ENCODE assay signal across 12 cellular contexts in genomic region chr12:84508943-84509342, GRCh38.
DNase-seq lines count a peak whose midpoint lies in the region; FAIRE-seq and TF ChIP-seq lines count a peak whose summit lies in the region.
"Had no signal": no experiment of that assay in that cellular context is flagged by ENCODE, and none has a peak within 500 bp of the region (broad histone marks: within the 10 kb centered on the region; RNA-seq: fewer than 3 reads in every experiment).

No MANE protein-coding gene starts in this region.

- no peak overlapping the region for H3K23ac ChIP-seq in neuronal stem cell (ENCODE audit: low read depth, low read length, poor library complexity)

- no peak overlapping the region for H3K18ac ChIP-seq in neuronal stem cell (ENCODE audit: low read length)

- H2BK120ac ChIP-seq in neuronal stem cell (ENCODE audit: low read depth, low read length): no peak overlapping the region

- no peak overlapping the region for H2BK5ac ChIP-seq in neuronal stem cell (ENCODE audit: low read length)

- TF ChIP-seq CTCF in NB4 (IDR thresholded peaks at IDR 0.05; ENCODE audit: low read depth, low read length): no peak

- peak overlapping the region; percentile 43 for H2AFZ ChIP-seq in neuronal stem cell (ENCODE audit: low read length)

- H3K4ac ChIP-seq in neuronal stem cell (ENCODE audit: low read length): no peak overlapping the region

- no peaks in the 10 kb centered on the region for H3K27me3 ChIP-seq in neuronal stem cell (ENCODE audit: control insufficient read depth in 3 of 3, insufficient read depth in 3 of 3, low read depth in 1 of 3, low read length in 3 of 3)
- no peaks in the 10 kb centered on the region for H3K27me3 ChIP-seq in small intestine (ENCODE audit: control insufficient read depth in 2 of 2, insufficient read depth in 2 of 2, low read length in 2 of 2)

- no peaks in the 10 kb centered on the region for H3K79me1 ChIP-seq in neuronal stem cell (ENCODE audit: low read depth, low read length)

- WGBS in neuronal stem cell (ENCODE audit: extremely low coverage in 2 of 2, insufficient read length in 2 of 2, insufficient replicate concordance in 1 of 2), 2 donors: no CpG with 5 or more reads among the region's 1 CpG
- 29 to 53% (median 33%) methylated on average over 1 of the region's 1 CpG for WGBS in small intestine, 3 donors

- H3K9ac ChIP-seq in neuronal stem cell (ENCODE audit: low read depth, low read length, poor library complexity): no peak overlapping the region

- H2BK15ac ChIP-seq in neuronal stem cell (ENCODE audit: low read length): no peak overlapping the region

- peak; percentile 36 for DNase-seq in DMS153 treated with DMSO at 0.1 percent for 48 hours (lab: John Stamatoyannopoulos, UW; ENCODE audit: unreplicated experiment)
- peak; percentile 9 for DNase-seq in NB4 (ENCODE audit: low read depth)
- no peak for DNase-seq in neuronal stem cell (ENCODE audit: low spot score)
- no peak for DNase-seq in erythroblast (lab: John Stamatoyannopoulos, UW)
- no peak for DNase-seq in small intestine
- DNase-seq in anterior cingulate cortex (lab: John Stamatoyannopoulos, UW): no peak
- no peak for DNase-seq in HuH-7 (ENCODE audit: low spot score)
- DNase-seq: activated CD8-positive, alpha-beta T cell treated with anti-CD3 and anti-CD28 coated beads, Interleukin-2, amount 10 ng/mL, durations not matched to agents 7 days and 5 days; kidney glomerular epithelial cell; NCI-H2081 had no signal

- no peak overlapping the region for H3K4me2 ChIP-seq in neuronal stem cell (ENCODE audit: insufficient read depth, low read length, poor library complexity, severe bottlenecking)

- H3K14ac ChIP-seq in neuronal stem cell (ENCODE audit: low read length): no peak overlapping the region

- H3K27ac ChIP-seq in neuronal stem cell (replicated peaks; ENCODE audit: low read length): no peak overlapping the region
- no peak overlapping the region for H3K27ac ChIP-seq in small intestine (ENCODE audit: low read depth in 1 of 2, low read length in 1 of 2)
- H3K27ac ChIP-seq: prostate gland had no signal

- no peak overlapping the region for H4K91ac ChIP-seq in neuronal stem cell (ENCODE audit: low read depth, low read length, poor library complexity)

- TF ChIP-seq POLR2A in NB4 (IDR thresholded peaks at IDR 0.05; ENCODE audit: extremely low read depth, insufficient read length) (no peak), erythroblast (IDR thresholded peaks at IDR 0.05; ENCODE audit: low read length) (no peak)

- no peak overlapping the region for H2BK12ac ChIP-seq in neuronal stem cell (ENCODE audit: low read length)

- no peaks in the 10 kb centered on the region for H3K9me3 ChIP-seq in neuronal stem cell (replicated peaks in 1 of 2; ENCODE audit: control insufficient read depth in 2 of 2, insufficient read depth in 1 of 2, low read depth in 1 of 2, low read length in 2 of 2)
- no peaks in the 10 kb centered on the region for H3K9me3 ChIP-seq in small intestine (ENCODE audit: control insufficient read depth, low read depth)
- H3K9me3 ChIP-seq: prostate gland had no signal

- FAIRE-seq in endometrium (lab: Jason Lieb, UNC) (peak; percentile 77), small intestine (lab: Jason Lieb, UNC) (no peak)

- H4K8ac ChIP-seq in neuronal stem cell (ENCODE audit: low read depth, low read length): no peak overlapping the region

- H3K4me1 ChIP-seq in neuronal stem cell (ENCODE audit: control insufficient read depth in 2 of 2, insufficient read depth in 1 of 2, low read depth in 1 of 2, low read length in 2 of 2): no peaks in the 10 kb centered on the region
- no peaks in the 10 kb centered on the region for H3K4me1 ChIP-seq in small intestine (ENCODE audit: control insufficient read depth in 2 of 2, insufficient read depth in 1 of 2, low read depth in 1 of 2, low read length in 1 of 2)
- H3K4me1 ChIP-seq: prostate gland had no signal

- H2AK5ac ChIP-seq in neuronal stem cell (ENCODE audit: low read depth, low read length): no peak overlapping the region

- H3K36me3 ChIP-seq in neuronal stem cell (replicated peaks in 1 of 2; ENCODE audit: control insufficient read depth in 2 of 2, insufficient read depth in 2 of 2, low read length in 2 of 2) (no peaks in the 10 kb centered on the region), small intestine (ENCODE audit: control insufficient read depth in 2 of 2, insufficient read depth in 2 of 2, low read length in 2 of 2) (no peaks in the 10 kb centered on the region)
- H3K36me3 ChIP-seq: prostate gland had no signal

- H3K4me3 ChIP-seq in NB4 (ENCODE audit: low read depth, low read length): no peak overlapping the region
- no peak overlapping the region for H3K4me3 ChIP-seq in neuronal stem cell (ENCODE audit: low read length in 2 of 2)
- H3K4me3 ChIP-seq in small intestine (ENCODE audit: low read depth in 1 of 2, low read length in 2 of 2): no peak overlapping the region
- H3K4me3 ChIP-seq: prostate gland had no signal

Comparison
In these comparisons a context has a peak if more than half of its experiments do, and no peak if none do; other contexts are left out.
1. DNase-seq: peak in DMS153 treated with DMSO at 0.1 percent for 48 hours (single experiment) and NB4 (single experiment); none in neuronal stem cell (single experiment), erythroblast (0 of 2), small intestine (single experiment), anterior cingulate cortex (0 of 58) and HuH-7 (single experiment).